In genomic region chr16:30122621-30123160, GRCh38 we compare ENCODE assay signal across 8 cellular contexts. TPM values are rescaled to one million over a fixed set of nuclear protein-coding genes. Genes with fewer than 3 reads are reported as not detected.
DNase-seq lines count a peak whose midpoint lies in the region; ATAC-seq and TF ChIP-seq lines count a peak whose summit lies in the region.

No MANE protein-coding gene starts in this region.

- ATAC-seq in HG03442 (IDR thresholded peaks at IDR 0.05; ENCODE audit: unreplicated experiment) (peak; percentile 11), left ventricle myocardium superior (peak; percentile 25), sciatic nerve (peak; percentile 47), GM21423 (IDR thresholded peaks at IDR 0.05; ENCODE audit: unreplicated experiment) (no peak), GM21528 (IDR thresholded peaks at IDR 0.05; ENCODE audit: low FRiP score, unreplicated experiment) (no peak)
- ATAC-seq in activated T-helper 17 cell treated with anti-CD3 and anti-CD28 coated beads, Interleukin-2, amount 50 U/mL, for 72 hours (replicated peaks), result peak; percentile 33

- H3K36me3 Mint-ChIP-seq in activated T-helper 17 cell treated with anti-CD3 and anti-CD28 coated beads, Interleukin-2, amount 50 U/mL, for 72 hours (ENCODE audit: low read depth), result peaks cover 36% of the 10 kb centered on the region

- peak overlapping the region; percentile 89 for H3K27ac ChIP-seq in C4-2B

- intact Hi-C loops in left ventricle myocardium superior (cut with micrococcal nuclease), result no loop called here
- intact Hi-C loops in sciatic nerve (cut with DNase I), result no loop called here

- DNase-seq in left ventricle myocardium superior (no peak), sciatic nerve (ENCODE audit: low spot score) (no peak), NOMO-1 treated with dmso at 0.1 percent for 144 hours (lab: John Stamatoyannopoulos, UW; ENCODE audit: unreplicated experiment) (no peak)

- H3K4me1 Mint-ChIP-seq in activated T-helper 17 cell treated with anti-CD3 and anti-CD28 coated beads, Interleukin-2, amount 50 U/mL, for 72 hours, result no peaks in the 10 kb centered on the region

- H3K4me3 Mint-ChIP-seq in activated T-helper 17 cell treated with anti-CD3 and anti-CD28 coated beads, Interleukin-2, amount 50 U/mL, for 72 hours, result peak overlapping the region; percentile 86

- H3K27ac Mint-ChIP-seq in activated T-helper 17 cell treated with anti-CD3 and anti-CD28 coated beads, Interleukin-2, amount 50 U/mL, for 72 hours, result peak overlapping the region; percentile 89

- H3K9me3 Mint-ChIP-seq in activated T-helper 17 cell treated with anti-CD3 and anti-CD28 coated beads, Interleukin-2, amount 50 U/mL, for 72 hours, result no peaks in the 10 kb centered on the region

- no peak for TF ChIP-seq CTCF in C4-2B (conservative IDR thresholded peaks at IDR 0.05)

- no peaks in the 10 kb centered on the region for H3K27me3 Mint-ChIP-seq in activated T-helper 17 cell treated with anti-CD3 and anti-CD28 coated beads, Interleukin-2, amount 50 U/mL, for 72 hours

RNA-seq across cellular contexts. Expression of gene MAPK3, which starts 0.3 kb away (rescaled TPM):
- total RNA-seq in activated T-helper 17 cell treated with anti-CD3 and anti-CD28 coated beads, Interleukin-2, amount 50 U/mL, for 72 hours, result 100 to 1,000 TPM in 1 of 2 donors, 10 to 100 TPM in 1; 73.1 to 141 TPM
- total RNA-seq in left ventricle myocardium superior (44.7 TPM), sciatic nerve (136 TPM)

RNA-seq across cellular contexts. Expression of gene GDPD3, which starts 9.4 kb away (rescaled TPM):
- total RNA-seq in activated T-helper 17 cell treated with anti-CD3 and anti-CD28 coated beads, Interleukin-2, amount 50 U/mL, for 72 hours, result 10 to 100 TPM; 13.4 to 37.8 TPM
- 2.0 TPM for total RNA-seq in left ventricle myocardium superior
- 17.1 TPM for total RNA-seq in sciatic nerve

RNA-seq across cellular contexts. Expression of gene YPEL3, which starts 26.7 kb away (rescaled TPM):
- total RNA-seq in activated T-helper 17 cell treated with anti-CD3 and anti-CD28 coated beads, Interleukin-2, amount 50 U/mL, for 72 hours, result 100 to 1,000 TPM in 1 of 2 donors, 10 to 100 TPM in 1; 34.7 to 107 TPM
- total RNA-seq in left ventricle myocardium superior, result 66.0 TPM
- 96.4 TPM for total RNA-seq in sciatic nerve

RNA-seq across cellular contexts. Expression of gene TBX6, which starts 31.0 kb away (rescaled TPM):
- 1 to 10 TPM; 1.1 to 3.7 TPM for total RNA-seq in activated T-helper 17 cell treated with anti-CD3 and anti-CD28 coated beads, Interleukin-2, amount 50 U/mL, for 72 hours
- total RNA-seq in left ventricle myocardium superior, result 0.79 TPM
- total RNA-seq in sciatic nerve, result 1.7 TPM

RNA-seq across cellular contexts. Expression of gene PPP4C, which starts 46.9 kb away (rescaled TPM):
- total RNA-seq in activated T-helper 17 cell treated with anti-CD3 and anti-CD28 coated beads, Interleukin-2, amount 50 U/mL, for 72 hours, result 100 to 1,000 TPM; 111 to 147 TPM
- total RNA-seq in left ventricle myocardium superior (33.1 TPM), sciatic nerve (41.2 TPM)

Comparison
In these comparisons a context has a peak if more than half of its experiments do, and no peak if none do; other contexts are left out.
1. ATAC-seq: peak in HG03442 (single experiment), activated T-helper 17 cell treated with anti-CD3 and anti-CD28 coated beads, Interleukin-2, amount 50 U/mL, for 72 hours (single experiment), left ventricle myocardium superior (single experiment) and sciatic nerve (single experiment); none in GM21423 (single experiment) and GM21528 (single experiment).